In genomic region chr3:58577269-58577821, GRCh38 we compare ENCODE assay signal across 8 cellular contexts. TPM values are rescaled to one million over a fixed set of nuclear protein-coding genes. Genes with fewer than 3 reads are reported as not detected.
DNase-seq lines count a peak whose midpoint lies in the region; ATAC-seq and TF ChIP-seq lines count a peak whose summit lies in the region.
"Had no signal": no experiment of that assay in that cellular context is flagged by ENCODE, and none has a peak within 500 bp of the region (broad histone marks: within the 10 kb centered on the region; RNA-seq: fewer than 3 reads in every experiment).

TSS of gene FAM107A (minus strand) at chr3:58577391. CDS start at chr3:58569860, 7,531 bp downstream.

- TF ChIP-seq CTCF in fibroblast of villous mesenchyme (IDR thresholded peaks at IDR 0.05; ENCODE audit: insufficient read depth, low read depth, low read length) (peak; percentile 45), uterus (IDR thresholded peaks at IDR 0.05) (peak in 3 of 4 experiments; percentile 25 to 39 (median 27))

- H3K36me3 ChIP-seq in adipocyte (ENCODE audit: control insufficient read depth, insufficient read depth, low read length, severe bottlenecking) = no peaks in the 10 kb centered on the region
- no peaks in the 10 kb centered on the region for H3K36me3 ChIP-seq in mucosa of stomach (ENCODE audit: control insufficient read depth, insufficient read depth, low read length)
- no peaks in the 10 kb centered on the region for H3K36me3 ChIP-seq in uterus

- DNase-seq in adipocyte (ENCODE audit: low read depth) (peak; percentile 82), fibroblast of villous mesenchyme (ENCODE audit: low read depth) (peak; percentile 39), uterus (peak; percentile 45 to 71), NCI-H2227 (lab: John Stamatoyannopoulos, UW; ENCODE audit: unreplicated experiment) (no peak)
- DNase-seq: activated B cell treated with CpG ODN at 0.5 μM for 24 hours had no signal

- H3K4me1 ChIP-seq in adipocyte (ENCODE audit: control insufficient read depth, insufficient read depth, low read length) = peaks cover 10% of the 10 kb centered on the region
- no peaks in the 10 kb centered on the region for H3K4me1 ChIP-seq in mucosa of stomach (ENCODE audit: control insufficient read depth, insufficient read depth, low read length)
- H3K4me1 ChIP-seq in uterus = no peaks in the 10 kb centered on the region

- H3K27ac ChIP-seq in uterus = peak within 1 kb of the TSS; percentile 71 to 82

- peak within 1 kb of the TSS; percentile 48 for H3K9ac ChIP-seq in adipocyte (ENCODE audit: low read length)
- H3K9ac ChIP-seq in mucosa of stomach (ENCODE audit: low read length) = peak within 1 kb of the TSS; percentile 12

- intact Hi-C loops in uterus (cut with DNase I; ENCODE audit: low total_unique reads) = no loop called here

- TF ChIP-seq POLR2A in uterus (IDR thresholded peaks at IDR 0.05) = no peak

- ATAC-seq in GM21786 (IDR thresholded peaks at IDR 0.05; ENCODE audit: unreplicated experiment) (no peak), HG03571 (IDR thresholded peaks at IDR 0.05; ENCODE audit: unreplicated experiment) (no peak)

- H3K9me3 ChIP-seq in adipocyte (ENCODE audit: control insufficient read depth, low read length) = no peaks in the 10 kb centered on the region
- no peaks in the 10 kb centered on the region for H3K9me3 ChIP-seq in mucosa of stomach (ENCODE audit: control insufficient read depth, low read length)
- no peaks in the 10 kb centered on the region for H3K9me3 ChIP-seq in uterus

- H3K4me3 ChIP-seq in adipocyte (ENCODE audit: low read length) (peak within 1 kb of the TSS; percentile 67), fibroblast of villous mesenchyme (ENCODE audit: low read depth, low read length) (no peak within 1 kb of the TSS), mucosa of stomach (ENCODE audit: low read length) (no peak within 1 kb of the TSS), uterus (peak within 1 kb of the TSS; percentile 2 to 21)

- no peaks in the 10 kb centered on the region for H3K27me3 ChIP-seq in adipocyte (replicated peaks; ENCODE audit: control insufficient read depth, insufficient read depth, low read length)
- peaks cover 5% of the 10 kb centered on the region for H3K27me3 ChIP-seq in mucosa of stomach (ENCODE audit: control insufficient read depth, insufficient read depth, low read length)
- H3K27me3 ChIP-seq in uterus = no peaks in the 10 kb centered on the region

RNA-seq across cellular contexts. Expression of gene FAM107A, which starts in this region (rescaled TPM):
- total RNA-seq in fibroblast of villous mesenchyme (not detected in 2 replicates), uterus (100 to 1,000 TPM in 1 of 4 donors, 10 to 100 TPM in 3; 16.2 to 140 (median 61.2) TPM)
- total RNA-seq: activated B cell treated with CpG ODN at 0.5 μM for 24 hours had no signal

Comparison
In these comparisons a context has a peak if more than half of its experiments do, and no peak if none do; other contexts are left out.
1. RNA of gene FAM107A (total RNA-seq): 16.2 to 140 TPM in uterus; not detected in fibroblast of villous mesenchyme; every median in the first group is over 10 times any median in the second.
2. Peak in DNase-seq in fibroblast of villous mesenchyme; RNA of the gene not detected or under 1 TPM.
3. H3K4me3 ChIP-seq: peak in adipocyte (single experiment) and uterus (2 of 2); none in fibroblast of villous mesenchyme (single experiment) and mucosa of stomach (single experiment).